In the genomic region with DNA sequence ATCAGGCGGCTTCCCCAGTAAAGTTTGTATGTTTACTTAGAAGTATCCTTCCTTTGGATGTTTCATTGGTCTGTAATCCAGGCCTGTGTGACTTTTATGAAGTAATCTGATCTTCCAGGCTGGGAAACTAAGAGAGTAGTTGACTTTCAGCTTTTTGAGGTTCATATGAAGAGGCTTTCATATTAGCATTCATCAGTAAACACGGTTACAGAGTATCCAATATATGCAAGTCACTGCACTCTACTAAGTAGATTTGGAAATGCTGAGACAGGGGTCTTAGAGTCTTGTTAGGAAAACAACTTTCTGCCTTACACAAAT, we compare ENCODE assay signal across 8 cellular contexts. TPM values are rescaled to one million over a fixed set of nuclear protein-coding genes. Genes with fewer than 3 reads are reported as not detected.
A peak's percentile ranks its signal among the peaks of the same experiment; 100 is the strongest.
DNase-seq lines count a peak whose midpoint lies in the region; ATAC-seq and TF ChIP-seq lines count a peak whose summit lies in the region.

No MANE protein-coding gene starts in this region.

- peaks cover 19% of the 10 kb centered on the region for H3K4me1 Mint-ChIP-seq in WTC11
- H3K4me1 Mint-ChIP-seq in stimulated activated naive B cell treated with anti-CD40 and anti-IgM and Interleukin-4, amounts not matched to agents 10 μg/mL and 1 μg/mL and 100 μg/mL, for 72 hours = peaks cover 20 to 27% of the 10 kb centered on the region in 2 donors

- H3K27me3 Mint-ChIP-seq in WTC11 (ENCODE audit: low read depth) = no peaks in the 10 kb centered on the region
- H3K27me3 Mint-ChIP-seq in stimulated activated naive B cell treated with anti-CD40 and anti-IgM and Interleukin-4, amounts not matched to agents 10 μg/mL and 1 μg/mL and 100 μg/mL, for 72 hours = no peaks in the 10 kb centered on the region

- no peaks in the 10 kb centered on the region for H3K27me3 ChIP-seq in iPS DF 6.9 (ENCODE audit: control insufficient read depth, insufficient read depth, low read length)

- peak overlapping the region; percentile 97 for H3K4me3 Mint-ChIP-seq in WTC11
- peak overlapping the region; percentile 98 to 99 for H3K4me3 Mint-ChIP-seq in stimulated activated naive B cell treated with anti-CD40 and anti-IgM and Interleukin-4, amounts not matched to agents 10 μg/mL and 1 μg/mL and 100 μg/mL, for 72 hours

- H3K9me3 ChIP-seq in iPS DF 6.9 (ENCODE audit: control insufficient read depth, insufficient read depth, low read length) = no peaks in the 10 kb centered on the region

- CTCF ChIA-PET in WTC11 (lab: Charles Lee) = interaction anchor here (1.9 to 2.8 kb wide), 4 partner anchors 15 to 456 kb away, joined by 8 to 19 read pairs (median 14); partner anchors contain the start of genes BRIX1 and RAD1

- H3K36me3 Mint-ChIP-seq in WTC11 = peaks cover 24% of the 10 kb centered on the region
- H3K36me3 Mint-ChIP-seq in stimulated activated naive B cell treated with anti-CD40 and anti-IgM and Interleukin-4, amounts not matched to agents 10 μg/mL and 1 μg/mL and 100 μg/mL, for 72 hours = peaks cover 14% of the 10 kb centered on the region in 2 donors

- TF ChIP-seq CTCF in WTC11 (IDR thresholded peaks at IDR 0.05) = no peak

- no peak overlapping the region for H3K27ac ChIP-seq in iPS DF 6.9 (ENCODE audit: low read length)

- H3K4me3 ChIP-seq in iPS DF 6.9 (ENCODE audit: low read length) = peak overlapping the region; percentile 68; the same call in 1 of the 2 replicates

- POLR2A ChIA-PET in WTC11 (lab: Charles Lee) = interaction anchor here (0.7 to 3.2 kb wide), 4 partner anchors 15 to 456 kb away, joined by 3 to 59 read pairs (median 10); partner anchors contain the start of genes BRIX1, RAD1 and TTC23L

- peaks cover 2% of the 10 kb centered on the region; the same call in 1 of the 2 replicates for H3K36me3 ChIP-seq in iPS DF 6.9 (ENCODE audit: control insufficient read depth, insufficient read depth, low read length)

- no CpG with 5 or more reads among the region's 2 CpGs for WGBS in iPS DF 6.9 (ENCODE audit: insufficient coverage, insufficient read length)

- H3K9me3 Mint-ChIP-seq in WTC11 = no peaks in the 10 kb centered on the region
- no peaks in the 10 kb centered on the region for H3K9me3 Mint-ChIP-seq in stimulated activated naive B cell treated with anti-CD40 and anti-IgM and Interleukin-4, amounts not matched to agents 10 μg/mL and 1 μg/mL and 100 μg/mL, for 72 hours

- ATAC-seq in WTC11 = no peak
- ATAC-seq in stimulated activated naive B cell treated with anti-CD40 and anti-IgM and Interleukin-4, amounts not matched to agents 10 μg/mL and 1 μg/mL and 100 μg/mL, for 72 hours (replicated peaks) = no peak

- peak overlapping the region; percentile 98 for H3K27ac Mint-ChIP-seq in WTC11
- peak overlapping the region; percentile 98 for H3K27ac Mint-ChIP-seq in stimulated activated naive B cell treated with anti-CD40 and anti-IgM and Interleukin-4, amounts not matched to agents 10 μg/mL and 1 μg/mL and 100 μg/mL, for 72 hours

- DNase-seq in NCI-H748 (lab: John Stamatoyannopoulos, UW; ENCODE audit: unreplicated experiment) = peak; percentile 52
- no peak for DNase-seq in NCI-H748 treated with DMSO at 0.1 percent for 48 hours (lab: John Stamatoyannopoulos, UW)
- no peak for DNase-seq in WTC11 (ENCODE audit: low spot score)
- no peak for DNase-seq in iPS DF 6.9 (ENCODE audit: low read depth, low spot score)
- DNase-seq in stimulated activated naive B cell treated with anti-CD40 and anti-IgM and Interleukin-4, amounts not matched to agents 10 μg/mL and 1 μg/mL and 100 μg/mL, for 72 hours = no peak
- DNase-seq in NCI-H2196 (lab: John Stamatoyannopoulos, UW; ENCODE audit: unreplicated experiment) = no peak
- no peak for DNase-seq in NCI-H146 treated with DMSO at 0.1 percent for 48 hours (lab: John Stamatoyannopoulos, UW; ENCODE audit: unreplicated experiment)
- no peak for DNase-seq in NAMALWA (ENCODE audit: low spot score)

- no peaks in the 10 kb centered on the region; the same call in 1 of the 2 replicates for H3K4me1 ChIP-seq in iPS DF 6.9 (ENCODE audit: control insufficient read depth, insufficient read depth, low read length)

TF ChIP-seq in WTC11, 78 proteins besides CTCF, POLR2A, EP300 and RAD21 (continues in another document):
- TF ChIP-seq ETV6 (CRISPR knock-in tag; IDR thresholded peaks at IDR 0.05) (no peak), ZNF423 (CRISPR knock-in tag; IDR thresholded peaks at IDR 0.05) (no peak), OVOL2 (CRISPR knock-in tag; IDR thresholded peaks at IDR 0.05; ENCODE audit: borderline replicate concordance) (no peak), ATF6 (CRISPR knock-in tag; IDR thresholded peaks at IDR 0.05) (no peak), MXD4 (CRISPR knock-in tag; IDR thresholded peaks at IDR 0.05; ENCODE audit: borderline replicate concordance) (no peak), E2F1 (CRISPR knock-in tag; IDR thresholded peaks at IDR 0.05) (no peak), PRDM15 (CRISPR knock-in tag; IDR thresholded peaks at IDR 0.05) (no peak), ZNF396 (CRISPR knock-in tag; IDR thresholded peaks at IDR 0.05; ENCODE audit: borderline replicate concordance) (no peak), SMAD4 (CRISPR knock-in tag; IDR thresholded peaks at IDR 0.05) (no peak), CREB1 (CRISPR knock-in tag; IDR thresholded peaks at IDR 0.05) (no peak)
- TF ChIP-seq, protein P1, sequence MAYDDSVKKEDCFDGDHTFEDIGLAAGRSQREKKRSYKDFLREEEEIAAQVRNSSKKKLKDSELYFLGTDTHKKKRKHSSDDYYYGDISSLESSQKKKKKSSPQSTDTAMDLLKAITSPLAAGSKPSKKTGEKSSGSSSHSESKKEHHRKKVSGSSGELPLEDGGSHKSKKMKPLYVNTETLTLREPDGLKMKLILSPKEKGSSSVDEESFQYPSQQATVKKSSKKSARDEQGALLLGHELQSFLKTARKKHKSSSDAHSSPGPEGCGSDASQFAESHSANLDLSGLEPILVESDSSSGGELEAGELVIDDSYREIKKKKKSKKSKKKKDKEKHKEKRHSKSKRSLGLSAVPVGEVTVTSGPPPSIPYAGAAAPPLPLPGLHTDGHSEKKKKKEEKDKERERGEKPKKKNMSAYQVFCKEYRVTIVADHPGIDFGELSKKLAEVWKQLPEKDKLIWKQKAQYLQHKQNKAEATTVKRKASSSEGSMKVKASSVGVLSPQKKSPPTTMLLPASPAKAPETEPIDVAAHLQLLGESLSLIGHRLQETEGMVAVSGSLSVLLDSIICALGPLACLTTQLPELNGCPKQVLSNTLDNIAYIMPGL (CRISPR knock-in tag; IDR thresholded peaks at IDR 0.05) = no peak

RNA-seq across cellular contexts. Expression of gene DNAJC21, which starts 1.1 kb away (rescaled TPM):
- total RNA-seq in WTC11 (2021) = 48.7 to 62.5 TPM (median 49.6 TPM) in 3 replicates

RNA-seq across cellular contexts. Expression of gene BRIX1, which starts 15.0 kb away (rescaled TPM):
- 48.0 to 57.3 TPM (median 49.4 TPM) in 3 replicates for total RNA-seq in WTC11 (2021)

RNA-seq across cellular contexts. Expression of gene RAD1, which starts 15.2 kb away (rescaled TPM):
- total RNA-seq in WTC11 (2021) = 28.4 to 33.4 TPM (median 28.5 TPM) in 3 replicates
